Comparison of ENCODE assay signal across 12 cellular contexts in genomic region chr18:36662000-36662399, GRCh38.
DNase-seq lines count a peak whose midpoint lies in the region; ATAC-seq and TF ChIP-seq lines count a peak whose summit lies in the region.
"Had no signal": no experiment of that assay in that cellular context is flagged by ENCODE, and none has a peak within 500 bp of the region (broad histone marks: within the 10 kb centered on the region; RNA-seq: fewer than 3 reads in every experiment).

No MANE protein-coding gene starts in this region.

- no peaks in the 10 kb centered on the region for H3K9me2 ChIP-seq in neural cell (ENCODE audit: insufficient read depth, low read length)

- no peaks in the 10 kb centered on the region for H3F3A ChIP-seq in neural cell (ENCODE audit: insufficient read depth, low read length, poor library complexity, severe bottlenecking)

- no peak overlapping the region for H3K9ac ChIP-seq in neural cell (ENCODE audit: low read length)
- H3K9ac ChIP-seq: KMS-11 had no signal

- peak; percentile 67 for ATAC-seq in HG02870 (IDR thresholded peaks at IDR 0.05; ENCODE audit: unreplicated experiment)
- no peak for ATAC-seq in GM21529 (IDR thresholded peaks at IDR 0.05; ENCODE audit: unreplicated experiment)
- ATAC-seq: effector memory CD8-positive, alpha-beta T cell had no signal

- H3K27me3 ChIP-seq in neural cell (ENCODE audit: insufficient read depth, low read depth, low read length) = no peaks in the 10 kb centered on the region

- H3K27ac ChIP-seq in neural cell (ENCODE audit: low read length) (no peak overlapping the region), caudate nucleus (ENCODE audit: low read depth, low read length) (no peak overlapping the region)
- H3K27ac ChIP-seq: KMS-11 had no signal

- peak; percentile 30 for TF ChIP-seq RAD21 in neural cell (conservative IDR thresholded peaks at IDR 0.05)

- H3K4me2 ChIP-seq in neural cell (ENCODE audit: low read length) = no peak overlapping the region
- H3K4me2 ChIP-seq: KMS-11 had no signal

- no peaks in the 10 kb centered on the region for H3K36me3 ChIP-seq in neural cell (ENCODE audit: insufficient read depth, low read length)

- peak; percentile 33 for TF ChIP-seq CTCF in astrocyte of the cerebellum (IDR thresholded peaks at IDR 0.05; ENCODE audit: low read depth, low read length, missing control alignments)
- TF ChIP-seq CTCF in neural cell (IDR thresholded peaks at IDR 0.05; ENCODE audit: poor library complexity, severe bottlenecking) = no peak

- H4K20me1 ChIP-seq in neural cell (ENCODE audit: insufficient read depth) = no peaks in the 10 kb centered on the region

- DNase-seq in EL (peak; percentile 20), astrocyte of the cerebellum (ENCODE audit: low read depth) (no peak), germinal center (ENCODE audit: low spot score) (no peak), caudate nucleus (lab: John Stamatoyannopoulos, UW) (no peak)
- DNase-seq: activated T-cell treated with anti-CD3 and anti-CD28 coated beads, Interleukin-2, amount 50 U/mL, for 48 hours; effector memory CD8-positive, alpha-beta T cell; midbrain; stimulated activated CD4-positive, alpha-beta T cell treated with anti-CD3 and anti-CD28 coated beads, Interleukin-4, amount 100 ng/mL, for 24 hours had no signal

- in situ Hi-C loops in astrocyte of the cerebellum (cut with HindIII; ENCODE audit: low sequenced_read_pairs) = no loop called here

- no peaks in the 10 kb centered on the region for H3K79me2 ChIP-seq in neural cell (replicated peaks; ENCODE audit: insufficient read depth, low read length)

- no peaks in the 10 kb centered on the region for H3K9me3 ChIP-seq in neural cell (ENCODE audit: low read length)

- no peak for TF ChIP-seq EP300 in neural cell (conservative IDR thresholded peaks at IDR 0.05; ENCODE audit: poor library complexity, severe bottlenecking)

- H3K4me3 ChIP-seq in astrocyte of the cerebellum (ENCODE audit: low read depth, low read length) (no peak overlapping the region), neural cell (ENCODE audit: low read length) (no peak overlapping the region)

- no peak overlapping the region for H2AFZ ChIP-seq in neural cell (ENCODE audit: low read depth, low read length)

TF ChIP-seq in neural cell, 6 proteins besides CTCF, POLR2A, EP300 and RAD21:
- no peak for TF ChIP-seq POLR2AphosphoS5 (IDR thresholded peaks at IDR 0.05)
- TF ChIP-seq EZH2 (IDR thresholded peaks at IDR 0.05; ENCODE audit: borderline replicate concordance, insufficient read depth, low read length, poor library complexity, severe bottlenecking) = no peak
